In the genomic region with DNA sequence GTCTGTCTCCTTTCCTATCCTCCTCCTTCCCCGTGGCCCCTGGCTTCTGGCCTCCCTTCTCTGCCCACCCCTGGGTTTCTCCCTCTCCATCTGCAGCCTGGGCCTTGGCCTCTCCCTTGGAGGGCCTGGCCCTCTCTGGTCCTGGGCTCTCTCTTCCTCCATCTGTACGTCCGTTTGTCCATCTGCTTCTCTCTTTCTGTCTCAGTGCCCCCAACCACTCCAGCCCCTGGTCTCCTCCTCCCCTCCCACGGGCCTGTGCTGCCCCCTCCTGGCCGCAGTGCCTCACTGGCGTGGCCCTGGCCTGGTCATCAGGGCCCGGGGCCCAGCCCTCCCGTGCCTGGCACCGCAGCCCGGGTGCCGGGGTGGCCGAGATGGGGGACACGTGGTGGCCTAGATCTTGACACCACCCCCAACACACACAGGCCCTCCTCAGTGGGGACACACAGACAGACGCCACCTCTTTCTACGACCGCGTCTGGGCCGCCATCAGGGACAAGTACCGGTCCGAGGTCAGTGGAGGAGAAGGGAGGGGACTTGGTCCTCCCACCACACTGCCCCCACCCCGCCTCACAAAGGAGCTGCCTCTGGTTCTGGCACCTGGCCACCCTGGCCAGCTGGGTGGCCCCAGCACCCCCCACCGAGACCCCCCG, we compare ENCODE assay signal across 9 cellular contexts. TPM values are rescaled to one million over a fixed set of nuclear protein-coding genes. Genes with fewer than 3 reads are reported as not detected.
A peak's percentile ranks its signal among the peaks of the same experiment; 100 is the strongest.
DNase-seq lines count a peak whose midpoint lies in the region; ATAC-seq and TF ChIP-seq lines count a peak whose summit lies in the region.
"Had no signal": no experiment of that assay in that cellular context is flagged by ENCODE, and none has a peak within 500 bp of the region (broad histone marks: within the 10 kb centered on the region; RNA-seq: fewer than 3 reads in every experiment).

No MANE protein-coding gene starts in this region.

- peaks cover 17% of the 10 kb centered on the region for H3F3A ChIP-seq in neural progenitor cell (ENCODE audit: low read depth)

- H3K56ac ChIP-seq in IMR-90 (ENCODE audit: extremely low read depth, insufficient read depth, low read length) = no peak overlapping the region

- intact Hi-C loops in IMR-90 (cut with micrococcal nuclease) = loop anchor here (1.0 kb wide), 1 partner anchor 153 kb away; no protein-coding TSS in a partner anchor

- TF ChIP-seq CTCF in IMR-90 (conservative IDR thresholded peaks at IDR 0.05; ENCODE audit: low read depth, low read length) (peak; percentile 70), fibroblast of mammary gland (conservative IDR thresholded peaks at IDR 0.05; ENCODE audit: control insufficient read depth, insufficient read depth, low read depth, low read length) (peak; percentile 61), neural progenitor cell (IDR thresholded peaks at IDR 0.05) (peak; percentile 88)

- no peak overlapping the region for H3K27ac ChIP-seq in IMR-90 (ENCODE audit: insufficient read depth, low read length)
- H3K27ac ChIP-seq in neural progenitor cell = no peak overlapping the region

- no peaks in the 10 kb centered on the region; the same call in 1 of the 2 replicates for H3K4me1 ChIP-seq in IMR-90 (ENCODE audit: control insufficient read depth, insufficient read depth, low read length)
- H3K4me1 ChIP-seq in neural progenitor cell = peaks cover 9% of the 10 kb centered on the region

- H4K20me1 ChIP-seq in IMR-90 (ENCODE audit: insufficient read depth, low read length) (peaks cover 4% of the 10 kb centered on the region; the same call in 1 of the 2 replicates), neural progenitor cell (ENCODE audit: low read depth) (peaks cover 15% of the 10 kb centered on the region)

- CTCF ChIA-PET in IMR-90 (lab: Yijun Ruan, JAX) = no interaction called here

- dilution Hi-C loops in IMR-90 (cut with HindIII; ENCODE audit: low sequenced_read_pairs, unreplicated experiment) = no loop called here

- no peak overlapping the region for H3K4me3 Mint-ChIP-seq in neural progenitor cell

- no peak overlapping the region for H3K4ac ChIP-seq in IMR-90 (ENCODE audit: low read depth, low read length)

- peaks cover 8% of the 10 kb centered on the region for H3K36me3 Mint-ChIP-seq in neural progenitor cell

- TF ChIP-seq POLR2A in IMR-90 (IDR thresholded peaks at IDR 0.05; ENCODE audit: low read depth, low read length) = no peak

- H3K27ac Mint-ChIP-seq in neural progenitor cell = peak overlapping the region; percentile 76

- H3K9me3 ChIP-seq in IMR-90 (ENCODE audit: control insufficient read depth, insufficient read depth, low read length) = no peaks in the 10 kb centered on the region
- H3K9me3 ChIP-seq in neural progenitor cell (ENCODE audit: low read depth) = no peaks in the 10 kb centered on the region

- no peak overlapping the region for H3K18ac ChIP-seq in IMR-90 (ENCODE audit: low read depth, low read length)

- no peak overlapping the region for H2BK120ac ChIP-seq in IMR-90 (ENCODE audit: low read depth, low read length)

- H3K4me2 ChIP-seq in IMR-90 (ENCODE audit: low read depth, low read length) = no peak overlapping the region
- no peak overlapping the region for H3K4me2 ChIP-seq in neural progenitor cell

- TF ChIP-seq RAD21 in IMR-90 (IDR thresholded peaks at IDR 0.05; ENCODE audit: low read length) = peak; percentile 81

- no peak overlapping the region for H4K8ac ChIP-seq in IMR-90 (ENCODE audit: low read depth in 2 of 2, low read length in 2 of 2)

- peaks cover 6% of the 10 kb centered on the region for H3K4me1 Mint-ChIP-seq in neural progenitor cell

- no peaks in the 10 kb centered on the region for H3K9me3 Mint-ChIP-seq in neural progenitor cell

- H3K9ac ChIP-seq in IMR-90 (ENCODE audit: low read depth, low read length) (no peak overlapping the region), neural progenitor cell (no peak overlapping the region)

- in situ Hi-C loops in IMR-90 (cut with MboI; ENCODE audit: low sequenced_read_pairs) = no loop called here

- no peak overlapping the region for H4K91ac ChIP-seq in IMR-90 (ENCODE audit: insufficient read depth, low read depth, low read length)

- 86% methylated on average over 5 of the region's 23 CpGs; no CpG with 5 or more reads in 1 of the 2 experiments for WGBS in IMR-90 (ENCODE audit: extremely low coverage in 2 of 2, insufficient read length in 1 of 2), 2 experiments

- peaks cover 8% of the 10 kb centered on the region for H3K27me3 Mint-ChIP-seq in neural progenitor cell (ENCODE audit: insufficient read depth, low read depth)

- no peaks in the 10 kb centered on the region for H3K9me1 ChIP-seq in IMR-90 (ENCODE audit: insufficient read depth, low read length)

- no peak overlapping the region for H2AFZ ChIP-seq in IMR-90 (replicated peaks; ENCODE audit: low read length, poor library complexity)
- no peak overlapping the region for H2AFZ ChIP-seq in neural progenitor cell (replicated peaks)

- H2BK5ac ChIP-seq in IMR-90 (ENCODE audit: low read depth, low read length, poor library complexity, severe bottlenecking) = no peak overlapping the region

- no peaks in the 10 kb centered on the region for H3K79me2 ChIP-seq in neural progenitor cell (ENCODE audit: low read depth)

- peaks cover 0 to 15% of the 10 kb centered on the region in 2 experiments; a peak in 3 of 4 replicates for H3K79me1 ChIP-seq in IMR-90 (ENCODE audit: low read depth in 1 of 2, low read length in 2 of 2)

- peak; percentile 82 for ATAC-seq in IMR-90 (ENCODE audit: low read depth)
- ATAC-seq in GM21381 (IDR thresholded peaks at IDR 0.05; ENCODE audit: unreplicated experiment) = no peak
- ATAC-seq in GM18858 (IDR thresholded peaks at IDR 0.05; ENCODE audit: unreplicated experiment) = no peak
- no peak for ATAC-seq in GM19452 (IDR thresholded peaks at IDR 0.05; ENCODE audit: unreplicated experiment)

- H3K36me3 ChIP-seq in IMR-90 (ENCODE audit: control insufficient read depth, insufficient read depth, low read length) = peaks cover 59% of the 10 kb centered on the region
- no peaks in the 10 kb centered on the region for H3K36me3 ChIP-seq in neural progenitor cell

- DNase-seq in COR-L47 (lab: John Stamatoyannopoulos, UW) (peak; percentile 22), IMR-90 (no peak), activated T-cell treated with anti-CD3 and anti-CD28 coated beads for 4 hours (peak; percentile 40), fibroblast of mammary gland (ENCODE audit: low read depth) (peak; percentile 21), neural progenitor cell (ENCODE audit: low spot score) (peak; percentile 84)

- no peak overlapping the region for H3K14ac ChIP-seq in IMR-90 (replicated peaks; ENCODE audit: low read depth, low read length)

- H3K27me3 ChIP-seq in IMR-90 (ENCODE audit: control insufficient read depth, insufficient read depth, low read length) = no peaks in the 10 kb centered on the region
- no peaks in the 10 kb centered on the region for H3K27me3 ChIP-seq in neural progenitor cell

- H2BK20ac ChIP-seq in IMR-90 (ENCODE audit: low read depth, low read length) = no peak overlapping the region

- H3K23ac ChIP-seq in IMR-90 (ENCODE audit: low read depth, low read length) = no peak overlapping the region

- no peak overlapping the region for H2AK5ac ChIP-seq in IMR-90 (ENCODE audit: low read depth, low read length)

- no peak overlapping the region for H2AK9ac ChIP-seq in IMR-90 (replicated peaks; ENCODE audit: low read depth, low read length, poor library complexity)

- POLR2A ChIA-PET in IMR-90 (lab: Charles Lee; ENCODE audit: unreplicated experiment) = no interaction called here

- no TSS peak for BruUV-seq in IMR-90 (replicated peaks; lab: Mats Ljungman, UMichigan)

- H2BK15ac ChIP-seq in IMR-90 (ENCODE audit: low read depth, low read length) = no peak overlapping the region

- H3K4me3 ChIP-seq in IMR-90 (ENCODE audit: insufficient read depth, low read depth, low read length) (no peak overlapping the region), fibroblast of mammary gland (ENCODE audit: control insufficient read depth, low read depth, low read length) (no peak overlapping the region), neural progenitor cell (no peak overlapping the region)

- H4K5ac ChIP-seq in IMR-90 (ENCODE audit: low read depth, low read length) = no peak overlapping the region

TF ChIP-seq in IMR-90, 13 proteins besides CTCF, POLR2A, EP300 and RAD21:
- TF ChIP-seq CHD1 (IDR thresholded peaks at IDR 0.05; ENCODE audit: low read depth, low read length) (no peak), SMC3 (IDR thresholded peaks at IDR 0.05; ENCODE audit: low read depth, low read length) (peak; percentile 78)
TF ChIP-seq in IMR-90: peak in this region for 1.

RNA-seq across cellular contexts. Expression of gene PRKCSH, which starts 11.3 kb away (rescaled TPM):
- total RNA-seq in IMR-90 (2012; rRNA removed) (36.0 and 55.8 TPM in 2 replicates), neural progenitor cell (ENCODE audit: low replicate concordance) (53.6 and 130 TPM in 2 replicates)
- 252 and 272 TPM in 2 replicates for polyA plus RNA-seq in IMR-90 (2012; rRNA removed)
- polyA plus RNA-seq in IMR-90 (2012; cell fraction: cytosol; rRNA removed) = 208 and 303 TPM in 2 replicates
- polyA plus RNA-seq in IMR-90 (2012; cell fraction: nucleus; rRNA removed; ENCODE audit: low replicate concordance) = 310 and 537 TPM in 2 replicates

RNA-seq across cellular contexts. Expression of gene ODAD3, which starts 11.9 kb away (rescaled TPM):
- total RNA-seq in IMR-90 (2012; rRNA removed) (under 0.01 and 0.28 TPM in 2 replicates), neural progenitor cell (ENCODE audit: low replicate concordance) (0.47 and 1.5 TPM in 2 replicates)
- polyA plus RNA-seq in IMR-90 (2012; rRNA removed) = 0.04 and 0.44 TPM in 2 replicates
- 0.04 and 0.09 TPM in 2 replicates for polyA plus RNA-seq in IMR-90 (2012; cell fraction: cytosol; rRNA removed)
- 0.64 and 0.76 TPM in 2 replicates for polyA plus RNA-seq in IMR-90 (2012; cell fraction: nucleus; rRNA removed; ENCODE audit: low replicate concordance)

RNA-seq across cellular contexts. Expression of gene RGL3, which starts 27.7 kb away (rescaled TPM):
- total RNA-seq in IMR-90 (2012; rRNA removed) = 0.18 TPM in 1 of 2 replicates, not detected in the other
- 0.34 and 0.62 TPM in 2 replicates for polyA plus RNA-seq in IMR-90 (2012; rRNA removed)
- 0.27 and 0.48 TPM in 2 replicates for polyA plus RNA-seq in IMR-90 (2012; cell fraction: cytosol; rRNA removed)
- 10.2 and 19.9 TPM in 2 replicates for polyA plus RNA-seq in IMR-90 (2012; cell fraction: nucleus; rRNA removed; ENCODE audit: low replicate concordance)
- total RNA-seq in neural progenitor cell (ENCODE audit: low replicate concordance) = 0.49 and 4.7 TPM in 2 replicates

RNA-seq across cellular contexts. Expression of gene ELAVL3, which starts 34.1 kb away (rescaled TPM):
- total RNA-seq in IMR-90 (2012; rRNA removed) (not detected in 2 replicates), neural progenitor cell (ENCODE audit: low replicate concordance) (0.15 TPM in 1 of 2 replicates, not detected in the other)
- polyA plus RNA-seq in IMR-90 (2012; rRNA removed) = not detected in 2 replicates
- polyA plus RNA-seq in IMR-90 (2012; cell fraction: cytosol; rRNA removed) = not detected in 2 replicates
- polyA plus RNA-seq in IMR-90 (2012; cell fraction: nucleus; rRNA removed; ENCODE audit: low replicate concordance) = 0.02 TPM in 2 replicates
- total RNA-seq: M059J had no signal

RNA-seq across cellular contexts. Expression of gene ZNF653, which starts 58.9 kb away (rescaled TPM):
- total RNA-seq in IMR-90 (2012; rRNA removed) (3.9 and 4.4 TPM in 2 replicates), neural progenitor cell (ENCODE audit: low replicate concordance) (3.4 and 15.8 TPM in 2 replicates)
- polyA plus RNA-seq in IMR-90 (2012; rRNA removed) = 9.0 and 10.3 TPM in 2 replicates
- 7.2 and 9.3 TPM in 2 replicates for polyA plus RNA-seq in IMR-90 (2012; cell fraction: cytosol; rRNA removed)
- polyA plus RNA-seq in IMR-90 (2012; cell fraction: nucleus; rRNA removed; ENCODE audit: low replicate concordance) = 26.5 and 30.3 TPM in 2 replicates
